Comparison of ENCODE assay signal across 30 cellular contexts in genomic region chr10:90229486-90229885, GRCh38.
"Had no signal": no experiment of that assay in that cellular context is flagged by ENCODE, and none has a peak within 500 bp of the region (broad histone marks: within the 10 kb centered on the region; RNA-seq: fewer than 3 reads in every experiment).

No MANE protein-coding gene starts in this region.

- H3K27ac ChIP-seq: neural progenitor cell, ovary, parathyroid adenoma, psoas muscle, right atrium auricular region, skin epidermis, spleen, suprapubic skin, testis, tibial artery, transverse colon, upper lobe of right lung, uterus had no signal

- H3K9ac ChIP-seq: neural progenitor cell, parathyroid adenoma had no signal

- H3K4me2 ChIP-seq: neural progenitor cell, smooth muscle cell had no signal

- H3K9me3 ChIP-seq: ovary, psoas muscle, right atrium auricular region, suprapubic skin, testis, tibial artery, transverse colon, upper lobe of right lung, uterus had no signal

- ATAC-seq: naive thymus-derived CD4-positive, alpha-beta T cell; natural killer cell; psoas muscle; sciatic nerve; stimulated activated memory B cell treated with anti-CD40 and anti-IgM and Interleukin-4, amounts not matched to agents 10 μg/mL and 1 μg/mL and 100 μg/mL, for 72 hours; stimulated activated naive CD8-positive, alpha-beta T cell treated with anti-CD3 and anti-CD28 coated beads, Interleukin-15, amount 100 ng/mL, for 72 hours; stimulated activated naive CD8-positive, alpha-beta T cell treated with anti-CD3 and anti-CD28 coated beads, Interleukin-15, Interleukin-2, amounts not matched to agents 100 U/mL and 50 U/mL, for 24 hours; upper lobe of right lung had no signal

- H2AFZ ChIP-seq: neural progenitor cell, parathyroid adenoma had no signal

- H3K4me3 ChIP-seq: neural progenitor cell, ovary, psoas muscle, right atrium auricular region, skin epidermis, smooth muscle cell, spleen, suprapubic skin, testis, tibial artery, transverse colon, upper lobe of right lung, uterus had no signal

- H3K4me1 ChIP-seq: neural progenitor cell, parathyroid adenoma, psoas muscle, right atrium auricular region, spleen, suprapubic skin, testis, tibial artery, transverse colon, upper lobe of right lung, uterus had no signal

- DNase-seq: naive thymus-derived CD4-positive, alpha-beta T cell; natural killer cell; occipital lobe; ovary; posterior cingulate gyrus; psoas muscle; retina; spleen; stimulated activated CD4-positive, alpha-beta T cell treated with anti-CD3 and anti-CD28 coated beads, Interleukin-12 subunit alpha, Interleukin-12 subunit beta, amount 100 ng/mL, for 4 hours; stimulated activated CD4-positive, alpha-beta T cell treated with anti-CD3 and anti-CD28 coated beads, Interleukin-1b, Interleukin-23, amount 100 ng/mL, for 48 hours; stimulated activated CD4-positive, alpha-beta T cell treated with anti-CD3 and anti-CD28 coated beads, Interleukin-4, amount 100 ng/mL, for 1 hour; stimulated activated CD4-positive, alpha-beta T cell treated with anti-CD3 and anti-CD28 coated beads, Interleukin-4, amount 100 ng/mL, for 4 hours; stimulated activated CD8-positive, alpha-beta memory T cell treated with anti-CD3 and anti-CD28 coated beads, Interleukin-4, amount 100 ng/mL, for 48 hours; stimulated activated naive CD4-positive, alpha-beta T cell; stimulated activated naive CD8-positive, alpha-beta T cell treated with anti-CD3 and anti-CD28 coated beads, Interleukin-15, amount 100 ng/mL, for 72 hours; stimulated activated naive CD8-positive, alpha-beta T cell treated with anti-CD3 and anti-CD28 coated beads, Interleukin-15, Interleukin-2, amounts not matched to agents 100 U/mL and 50 U/mL, for 24 hours; substantia nigra; testis; tibial artery; transverse colon; upper lobe of right lung; uterus had no signal

- H3K27me3 ChIP-seq: neural progenitor cell, ovary, right atrium auricular region, spleen, suprapubic skin, testis, tibial artery, transverse colon, upper lobe of right lung, uterus had no signal

- H3K36me3 ChIP-seq: neural progenitor cell, ovary, right atrium auricular region, spleen, suprapubic skin, tibial artery, transverse colon, upper lobe of right lung, uterus had no signal
